11 cellular contexts compared by ENCODE assay signal in genomic region chr5:38438757-38439156, GRCh38.
"Had no signal": no experiment of that assay in that cellular context is flagged by ENCODE, and none has a peak within 500 bp of the region (broad histone marks: within the 10 kb centered on the region; RNA-seq: fewer than 3 reads in every experiment).

No MANE protein-coding gene starts in this region.

- H3K4me1 ChIP-seq: HAP-1 had no signal

- H2AFZ ChIP-seq: GM23248, GM23338 had no signal

- H3K9ac ChIP-seq: GM23248 had no signal

- H3K4me2 ChIP-seq: GM23338 had no signal

- DNase-seq: GM23248, GOT3, H7, H9, HCEC 1CT, HFFc6 had no signal

- H3K36me3 ChIP-seq: HAP-1 had no signal

- H3K9me3 ChIP-seq: HAP-1 had no signal

- H3K27ac ChIP-seq: GM23248 had no signal

- H3K4me3 ChIP-seq: GM23248, GM23338, HAP-1 had no signal

- ATAC-seq: GM23338, HCT116 had no signal

- FAIRE-seq: H1, H54 had no signal
